Comparison of ENCODE assay signal across 1 cellular context in genomic region chr4:649751-650310, GRCh38.
TF ChIP-seq lines count a peak whose summit lies in the region.

No MANE protein-coding gene starts in this region.

TF ChIP-seq in IMR-90, 13 proteins besides CTCF, POLR2A, EP300 and RAD21 (continued from another document):
- TF ChIP-seq CHD1 (IDR thresholded peaks at IDR 0.05; ENCODE audit: low read depth, low read length) (no peak), RFX5 (IDR thresholded peaks at IDR 0.05; ENCODE audit: low read depth, low read length) (no peak), RCOR1 (IDR thresholded peaks at IDR 0.05; ENCODE audit: insufficient replicate concordance, low read length) (no peak), SMC3 (IDR thresholded peaks at IDR 0.05; ENCODE audit: low read depth, low read length) (no peak), FOS (IDR thresholded peaks at IDR 0.05; ENCODE audit: low read depth, low read length) (no peak), NFE2L2 (IDR thresholded peaks at IDR 0.05; ENCODE audit: low read depth, low read length) (no peak), BHLHE40 (IDR thresholded peaks at IDR 0.05; ENCODE audit: low read depth, low read length) (no peak), MAFK (IDR thresholded peaks at IDR 0.05; ENCODE audit: low read depth, low read length) (no peak)
- TF ChIP-seq, protein P1, sequence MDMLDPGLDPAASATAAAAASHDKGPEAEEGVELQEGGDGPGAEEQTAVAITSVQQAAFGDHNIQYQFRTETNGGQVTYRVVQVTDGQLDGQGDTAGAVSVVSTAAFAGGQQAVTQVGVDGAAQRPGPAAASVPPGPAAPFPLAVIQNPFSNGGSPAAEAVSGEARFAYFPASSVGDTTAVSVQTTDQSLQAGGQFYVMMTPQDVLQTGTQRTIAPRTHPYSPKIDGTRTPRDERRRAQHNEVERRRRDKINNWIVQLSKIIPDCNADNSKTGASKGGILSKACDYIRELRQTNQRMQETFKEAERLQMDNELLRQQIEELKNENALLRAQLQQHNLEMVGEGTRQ (IDR thresholded peaks at IDR 0.05; ENCODE audit: low read depth, low read length) = no peak
